Comparison of ENCODE assay signal across 1 cellular context in the genomic region with DNA sequence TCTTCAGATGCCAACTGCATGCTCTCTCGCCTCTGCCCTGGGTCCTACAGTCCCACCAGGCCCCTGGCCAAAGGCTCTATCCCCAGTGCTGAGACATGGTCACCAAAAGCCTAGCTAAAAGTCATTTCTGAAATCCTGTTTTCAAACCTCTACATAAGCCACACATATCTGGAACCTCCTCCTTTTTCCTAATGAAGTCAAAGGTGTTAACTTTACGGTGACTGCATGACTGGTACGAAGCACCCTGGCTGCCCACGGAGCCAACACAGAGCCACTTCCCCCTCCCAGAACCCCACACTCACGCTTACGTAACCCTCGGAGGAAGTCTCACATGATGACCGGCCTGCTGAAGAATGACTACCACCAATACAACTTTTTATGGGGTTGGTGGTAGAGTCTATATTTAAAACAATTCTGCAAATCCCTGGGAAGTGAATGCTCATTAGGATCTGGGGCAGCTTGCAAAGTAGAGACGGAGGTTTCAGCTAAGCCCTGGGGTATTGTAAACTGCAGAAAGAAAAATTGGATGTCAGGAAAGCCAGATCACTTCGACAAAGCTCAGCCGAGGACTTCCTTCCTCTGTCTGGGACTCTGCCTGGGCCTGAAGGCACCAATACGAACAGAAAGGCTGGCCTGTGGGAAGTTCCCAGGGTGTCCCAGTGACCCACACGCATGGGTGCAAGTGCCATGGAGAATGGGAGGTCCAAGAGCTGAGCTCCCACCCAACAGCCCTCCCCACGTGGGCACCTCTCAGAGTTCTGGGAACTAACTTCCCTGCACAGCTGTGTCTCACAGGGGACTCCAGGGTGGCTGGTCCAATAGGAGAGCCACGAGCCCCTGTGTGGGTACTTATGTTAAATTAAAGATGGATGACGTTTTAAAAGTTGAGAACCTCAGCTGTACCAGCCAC.
TF ChIP-seq lines count a peak whose summit lies in the region.

No MANE protein-coding gene starts in this region.

TF ChIP-seq in SK-N-SH, 30 proteins besides CTCF, POLR2A, EP300 and RAD21 (continued from another document):
- TF ChIP-seq, protein P1, sequence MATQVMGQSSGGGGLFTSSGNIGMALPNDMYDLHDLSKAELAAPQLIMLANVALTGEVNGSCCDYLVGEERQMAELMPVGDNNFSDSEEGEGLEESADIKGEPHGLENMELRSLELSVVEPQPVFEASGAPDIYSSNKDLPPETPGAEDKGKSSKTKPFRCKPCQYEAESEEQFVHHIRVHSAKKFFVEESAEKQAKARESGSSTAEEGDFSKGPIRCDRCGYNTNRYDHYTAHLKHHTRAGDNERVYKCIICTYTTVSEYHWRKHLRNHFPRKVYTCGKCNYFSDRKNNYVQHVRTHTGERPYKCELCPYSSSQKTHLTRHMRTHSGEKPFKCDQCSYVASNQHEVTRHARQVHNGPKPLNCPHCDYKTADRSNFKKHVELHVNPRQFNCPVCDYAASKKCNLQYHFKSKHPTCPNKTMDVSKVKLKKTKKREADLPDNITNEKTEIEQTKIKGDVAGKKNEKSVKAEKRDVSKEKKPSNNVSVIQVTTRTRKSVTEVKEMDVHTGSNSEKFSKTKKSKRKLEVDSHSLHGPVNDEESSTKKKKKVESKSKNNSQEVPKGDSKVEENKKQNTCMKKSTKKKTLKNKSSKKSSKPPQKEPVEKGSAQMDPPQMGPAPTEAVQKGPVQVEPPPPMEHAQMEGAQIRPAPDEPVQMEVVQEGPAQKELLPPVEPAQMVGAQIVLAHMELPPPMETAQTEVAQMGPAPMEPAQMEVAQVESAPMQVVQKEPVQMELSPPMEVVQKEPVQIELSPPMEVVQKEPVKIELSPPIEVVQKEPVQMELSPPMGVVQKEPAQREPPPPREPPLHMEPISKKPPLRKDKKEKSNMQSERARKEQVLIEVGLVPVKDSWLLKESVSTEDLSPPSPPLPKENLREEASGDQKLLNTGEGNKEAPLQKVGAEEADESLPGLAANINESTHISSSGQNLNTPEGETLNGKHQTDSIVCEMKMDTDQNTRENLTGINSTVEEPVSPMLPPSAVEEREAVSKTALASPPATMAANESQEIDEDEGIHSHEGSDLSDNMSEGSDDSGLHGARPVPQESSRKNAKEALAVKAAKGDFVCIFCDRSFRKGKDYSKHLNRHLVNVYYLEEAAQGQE (IDR thresholded peaks at IDR 0.05; ENCODE audit: low read depth, low read length) = no peak
- TF ChIP-seq TEAD4 (IDR thresholded peaks at IDR 0.05; ENCODE audit: borderline replicate concordance, insufficient read depth) = no peak
- no peak for TF ChIP-seq POLR2AphosphoS5 (IDR thresholded peaks at IDR 0.05; ENCODE audit: low read depth, low read length)
- no peak for TF ChIP-seq IRF3 (IDR thresholded peaks at IDR 0.05; ENCODE audit: low read depth, low read length)
- no peak for TF ChIP-seq YY1 (IDR thresholded peaks at IDR 0.05; ENCODE audit: low read depth)
- TF ChIP-seq NRF1 (IDR thresholded peaks at IDR 0.05; ENCODE audit: low read depth, low read length) = no peak
- TF ChIP-seq SMC3 (IDR thresholded peaks at IDR 0.05; ENCODE audit: low read depth, low read length) = no peak
